19 cellular contexts compared by ENCODE assay signal in the genomic region with DNA sequence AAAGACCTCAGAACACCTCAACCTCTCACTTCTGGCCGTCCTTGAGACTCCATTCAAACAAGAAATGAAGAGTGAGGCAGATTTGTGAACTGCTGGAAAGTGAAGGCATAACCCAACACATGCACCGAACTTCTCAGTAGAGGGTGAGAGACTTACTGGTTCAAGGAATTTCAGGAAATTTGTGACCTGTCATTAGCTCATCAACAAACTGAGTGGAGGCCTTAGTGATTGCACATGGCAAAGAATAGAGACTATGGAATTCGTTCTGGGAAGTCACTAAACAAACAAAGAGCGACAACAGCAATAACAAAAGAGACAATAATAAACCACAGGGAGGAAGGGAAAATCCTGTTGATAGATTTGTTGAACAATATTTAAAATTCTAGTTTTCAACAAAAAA.
DNase-seq lines count a peak whose midpoint lies in the region; FAIRE-seq and TF ChIP-seq lines count a peak whose summit lies in the region.
"Had no signal": no experiment of that assay in that cellular context is flagged by ENCODE, and none has a peak within 500 bp of the region (broad histone marks: within the 10 kb centered on the region; RNA-seq: fewer than 3 reads in every experiment).

No MANE protein-coding gene starts in this region.

- H3K4me3 ChIP-seq in SJSA1: no peak overlapping the region
- no peak overlapping the region for H3K4me3 ChIP-seq in fibroblast of lung (replicated peaks in 1 of 4; ENCODE audit: control extremely low read depth in 1 of 4, insufficient read depth in 1 of 4, low read depth in 3 of 4, low read length in 4 of 4)
- no peak overlapping the region for H3K4me3 ChIP-seq in smooth muscle cell

- H4K20me1 ChIP-seq in fibroblast of lung (ENCODE audit: control insufficient read depth, extremely low read depth, insufficient read depth, low read length) (no peaks in the 10 kb centered on the region), smooth muscle cell (ENCODE audit: low read depth) (no peaks in the 10 kb centered on the region)

- no peak overlapping the region for H3K9ac ChIP-seq in fibroblast of lung (ENCODE audit: insufficient read depth, low read length)
- no peak overlapping the region for H3K9ac ChIP-seq in smooth muscle cell (ENCODE audit: low read depth)

- FAIRE-seq in H54 (lab: Jason Lieb, UNC): no peak

- H3K4me2 ChIP-seq in fibroblast of lung (ENCODE audit: extremely low read depth, insufficient read depth, low read length) (no peak overlapping the region), smooth muscle cell (no peak overlapping the region)

- H3K4me1 Mint-ChIP-seq in HFFc6 (ENCODE audit: low read depth) (peaks cover 68% of the 10 kb centered on the region), mesothelial cell of epicardium (peaks cover 3% of the 10 kb centered on the region)

- H3K79me2 ChIP-seq in fibroblast of lung (ENCODE audit: control insufficient read depth, insufficient read depth, low read length) (no peaks in the 10 kb centered on the region), smooth muscle cell (ENCODE audit: low read depth) (no peaks in the 10 kb centered on the region)

- H3K27me3 Mint-ChIP-seq in HFFc6 (ENCODE audit: insufficient read depth): no peaks in the 10 kb centered on the region; the same call in 1 of the 2 replicates
- H3K27me3 Mint-ChIP-seq in mesothelial cell of epicardium (ENCODE audit: low read depth): no peaks in the 10 kb centered on the region

- H3K36me3 Mint-ChIP-seq in HFFc6 (ENCODE audit: low read depth): peaks cover 13% of the 10 kb centered on the region
- no peaks in the 10 kb centered on the region for H3K36me3 Mint-ChIP-seq in mesothelial cell of epicardium

- H2AFZ ChIP-seq in fibroblast of lung (ENCODE audit: low read length): peak overlapping the region; percentile 31
- peak overlapping the region; percentile 11 for H2AFZ ChIP-seq in smooth muscle cell (ENCODE audit: low read depth)

- no peaks in the 10 kb centered on the region for H3K9me3 Mint-ChIP-seq in HFFc6
- H3K9me3 Mint-ChIP-seq in mesothelial cell of epicardium: peaks cover 5% of the 10 kb centered on the region

- H3K4me1 ChIP-seq in SJSA1 (replicated peaks) (peaks cover 42% of the 10 kb centered on the region), fibroblast of lung (ENCODE audit: control insufficient read depth, extremely low read depth, insufficient read depth, low read length) (peaks cover 8% of the 10 kb centered on the region), smooth muscle cell (ENCODE audit: low read depth) (peaks cover 3% of the 10 kb centered on the region)

- H3K4me3 Mint-ChIP-seq in HFFc6 (no peak overlapping the region), mesothelial cell of epicardium (no peak overlapping the region)

- TF ChIP-seq POLR2A in H54 (IDR thresholded peaks at IDR 0.05; ENCODE audit: low read depth, low read length): no peak

- H3K27me3 ChIP-seq in SJSA1 (replicated peaks): no peaks in the 10 kb centered on the region
- H3K27me3 ChIP-seq in fibroblast of lung (ENCODE audit: control insufficient read depth, insufficient read depth, low read length): no peaks in the 10 kb centered on the region
- no peaks in the 10 kb centered on the region for H3K27me3 ChIP-seq in smooth muscle cell (ENCODE audit: low read depth)

- TF ChIP-seq CTCF in HFFc6 (IDR thresholded peaks at IDR 0.05) (no peak), fibroblast of lung (conservative IDR thresholded peaks at IDR 0.05 in 1 of 2, IDR thresholded peaks at IDR 0.05 in 1 of 2; ENCODE audit: low read depth in 1 of 2, low read length in 2 of 2) (no peak), smooth muscle cell (IDR thresholded peaks at IDR 0.05; ENCODE audit: borderline replicate concordance, insufficient read depth, poor library complexity, severe bottlenecking) (no peak), mesothelial cell of epicardium (IDR thresholded peaks at IDR 0.05; ENCODE audit: unreplicated experiment) (no peak)

- H3K27ac Mint-ChIP-seq in HFFc6: peak overlapping the region; percentile 25; the same call in 1 of the 2 replicates
- no peak overlapping the region for H3K27ac Mint-ChIP-seq in mesothelial cell of epicardium

- WGBS in smooth muscle cell (ENCODE audit: low lambda C conversion rate): 85% methylated on average over 4 of the region's 4 CpGs

- no peaks in the 10 kb centered on the region for H3K36me3 ChIP-seq in SJSA1
- H3K36me3 ChIP-seq in fibroblast of lung (ENCODE audit: control insufficient read depth, insufficient read depth, low read length): no peaks in the 10 kb centered on the region
- H3K36me3 ChIP-seq in smooth muscle cell (ENCODE audit: low read depth): no peaks in the 10 kb centered on the region

- DNase-seq in HFFc6 (no peak), SJSA1 (ENCODE audit: low read depth in 1 of 2, low spot score in 2 of 2) (peak in 1 of 2 experiments; percentile 66), fibroblast of lung (ENCODE audit: low read depth in 2 of 2) (no peak), smooth muscle cell (lab: John Stamatoyannopoulos, UW; ENCODE audit: unreplicated experiment) (no peak), H54 (ENCODE audit: insufficient read length, low spot score) (no peak), mesothelial cell of epicardium (ENCODE audit: low spot score in 2 of 2, unreplicated experiment in 2 of 2) (no peak), NCI-H1436 (lab: John Stamatoyannopoulos, UW) (no peak)
- DNase-seq: AML-193, HCEC 1CT, KBM-7, NCI-H1105 treated with DMSO at 0.1 percent for 48 hours, NCI-H187, NCI-H2107, NCI-H510A, NCI-H82, OCI-M1, RPMI8226, SHP77 treated with DMSO at 0.1 percent for 48 hours had no signal

- H3K9me3 ChIP-seq in SJSA1 (replicated peaks) (no peaks in the 10 kb centered on the region), fibroblast of lung (ENCODE audit: control insufficient read depth, insufficient read depth, low read depth, low read length) (no peaks in the 10 kb centered on the region), smooth muscle cell (replicated peaks; ENCODE audit: low read depth) (no peaks in the 10 kb centered on the region)

- H3F3A ChIP-seq in smooth muscle cell (ENCODE audit: low read depth): peaks cover 10% of the 10 kb centered on the region

- H3K27ac ChIP-seq in SJSA1 (peak overlapping the region; percentile 69), fibroblast of lung (ENCODE audit: insufficient read depth, low read length) (no peak overlapping the region), smooth muscle cell (ENCODE audit: low read depth) (no peak overlapping the region)
- H3K27ac ChIP-seq: C4-2B had no signal
